29 cellular contexts compared by ENCODE assay signal in genomic region chr1:156528875-156529425, GRCh38. TPM values are rescaled to one million over a fixed set of nuclear protein-coding genes. Genes with fewer than 3 reads are reported as not detected.
DNase-seq lines count a peak whose midpoint lies in the region; ATAC-seq and TF ChIP-seq lines count a peak whose summit lies in the region.
"Had no signal": no experiment of that assay in that cellular context is flagged by ENCODE, and none has a peak within 500 bp of the region (broad histone marks: within the 10 kb centered on the region; RNA-seq: fewer than 3 reads in every experiment).

No MANE protein-coding gene starts in this region.

- DNase-seq in activated naive CD8-positive, alpha-beta T cell treated with anti-CD3 and anti-CD28 coated beads, Interleukin-2, amount 10 ng/mL, durations not matched to agents 7 days and 5 days, result no peak
- no peak for DNase-seq in activated naive CD8-positive, alpha-beta T cell treated with anti-CD3 and anti-CD28 coated beads for 36 hours
- DNase-seq in cerebellar cortex (ENCODE audit: low spot score) (peak; percentile 43), upper lobe of right lung (peak; percentile 39)
- no peak for DNase-seq in activated T-cell treated with anti-CD3 and anti-CD28 coated beads, Interleukin-2, amount 50 U/mL, for 1 hour
- no peak for DNase-seq in activated effector memory CD4-positive, alpha-beta T cell treated with Interleukin-2 at 50 U/mL for 16 hours
- DNase-seq: CD4-positive, alpha-beta T cell; DMS53; GDM1; GOT3; NCI-H1092; NCI-H1417 treated with DMSO at 0.1 percent for 48 hours; NCI-H1694 treated with DMSO at 0.1 percent for 48 hours; NCI-H2081; NCI-H2227 treated with DMSO at 0.1 percent for 48 hours; NCI-H526 treated with DMSO at 0.1 percent for 48 hours; RPMI8226; SHP77 had no signal

- H3K4me3 ChIP-seq in upper lobe of right lung, result no peak overlapping the region
- H3K4me3 ChIP-seq: GM12878 had no signal

- H3K27ac ChIP-seq in KOPT-K1 (ENCODE audit: low read depth, low read length, poor library complexity, severe bottlenecking) (peak overlapping the region; percentile 39), upper lobe of right lung (no peak overlapping the region)
- H3K27ac ChIP-seq: HL-60, KMS-11 had no signal

- H3K4me1 ChIP-seq in upper lobe of right lung, result no peaks in the 10 kb centered on the region

- no peak for ATAC-seq in activated naive CD8-positive, alpha-beta T cell treated with anti-CD3 and anti-CD28 coated beads, Interleukin-2, amount 10 ng/mL, durations not matched to agents 7 days and 5 days (ENCODE audit: low read depth)
- ATAC-seq in upper lobe of right lung, result no peak
- no peak for ATAC-seq in GM21447 (IDR thresholded peaks at IDR 0.05; ENCODE audit: unreplicated experiment)
- ATAC-seq: GM12878, HCT116 had no signal

- H3K4me1 Mint-ChIP-seq in activated naive CD8-positive, alpha-beta T cell treated with anti-CD3 and anti-CD28 coated beads, Interleukin-2, amount 10 ng/mL, durations not matched to agents 7 days and 5 days, result peaks cover 42% of the 10 kb centered on the region
- peaks cover 32% of the 10 kb centered on the region for H3K4me1 Mint-ChIP-seq in activated naive CD8-positive, alpha-beta T cell treated with anti-CD3 and anti-CD28 coated beads for 36 hours

- no peak for TF ChIP-seq CTCF in upper lobe of right lung (IDR thresholded peaks at IDR 0.05)

- H3K4me3 Mint-ChIP-seq in activated naive CD8-positive, alpha-beta T cell treated with anti-CD3 and anti-CD28 coated beads, Interleukin-2, amount 10 ng/mL, durations not matched to agents 7 days and 5 days, result no peak overlapping the region
- H3K4me3 Mint-ChIP-seq in activated naive CD8-positive, alpha-beta T cell treated with anti-CD3 and anti-CD28 coated beads for 36 hours, result no peak overlapping the region
- H3K4me3 Mint-ChIP-seq: B cell; CD4-positive, alpha-beta T cell; IgD-negative memory B cell had no signal

- no peaks in the 10 kb centered on the region for H3K9me3 ChIP-seq in KOPT-K1 (ENCODE audit: insufficient read depth, low read length, poor library complexity, severe bottlenecking)
- H3K9me3 ChIP-seq in upper lobe of right lung, result no peaks in the 10 kb centered on the region

- H3K27me3 ChIP-seq in upper lobe of right lung, result no peaks in the 10 kb centered on the region

- intact Hi-C loops in upper lobe of right lung (cut with DNase I), result no loop called here

- peak overlapping the region; percentile 73 for H3K27ac Mint-ChIP-seq in activated naive CD8-positive, alpha-beta T cell treated with anti-CD3 and anti-CD28 coated beads, Interleukin-2, amount 10 ng/mL, durations not matched to agents 7 days and 5 days
- H3K27ac Mint-ChIP-seq in activated naive CD8-positive, alpha-beta T cell treated with anti-CD3 and anti-CD28 coated beads for 36 hours, result no peak overlapping the region
- H3K27ac Mint-ChIP-seq: B cell; CD4-positive, alpha-beta T cell; IgD-negative memory B cell had no signal

- POLR2A ChIA-PET in activated naive CD8-positive, alpha-beta T cell treated with anti-CD3 and anti-CD28 coated beads, Interleukin-2, amount 10 ng/mL, durations not matched to agents 7 days and 5 days (lab: Charles Lee), result interaction anchor here (0.6 to 2.4 kb wide), 8 partner anchors 23 to 53 kb away, joined by 3 to 15 read pairs (median 4); partner anchors contain the start of genes IQGAP3 and MEF2D

- H3K9me3 Mint-ChIP-seq in activated naive CD8-positive, alpha-beta T cell treated with anti-CD3 and anti-CD28 coated beads, Interleukin-2, amount 10 ng/mL, durations not matched to agents 7 days and 5 days, result no peaks in the 10 kb centered on the region
- no peaks in the 10 kb centered on the region for H3K9me3 Mint-ChIP-seq in activated naive CD8-positive, alpha-beta T cell treated with anti-CD3 and anti-CD28 coated beads for 36 hours
- H3K9me3 Mint-ChIP-seq: CD4-positive, alpha-beta T cell; IgD-negative memory B cell had no signal

- H3K36me3 ChIP-seq in KOPT-K1 (ENCODE audit: insufficient read depth, low read length) (peaks cover 57% of the 10 kb centered on the region; the same call in 1 of the 2 replicates), upper lobe of right lung (no peaks in the 10 kb centered on the region)

- peaks cover 47% of the 10 kb centered on the region for H3K36me3 Mint-ChIP-seq in activated naive CD8-positive, alpha-beta T cell treated with anti-CD3 and anti-CD28 coated beads, Interleukin-2, amount 10 ng/mL, durations not matched to agents 7 days and 5 days
- peaks cover 4% of the 10 kb centered on the region for H3K36me3 Mint-ChIP-seq in activated naive CD8-positive, alpha-beta T cell treated with anti-CD3 and anti-CD28 coated beads for 36 hours
- H3K36me3 Mint-ChIP-seq: IgD-negative memory B cell had no signal

- H3K27me3 Mint-ChIP-seq in activated naive CD8-positive, alpha-beta T cell treated with anti-CD3 and anti-CD28 coated beads, Interleukin-2, amount 10 ng/mL, durations not matched to agents 7 days and 5 days, result no peaks in the 10 kb centered on the region
- no peaks in the 10 kb centered on the region for H3K27me3 Mint-ChIP-seq in activated naive CD8-positive, alpha-beta T cell treated with anti-CD3 and anti-CD28 coated beads for 36 hours
- H3K27me3 Mint-ChIP-seq: B cell; CD4-positive, alpha-beta T cell; IgD-negative memory B cell had no signal

RNA-seq across cellular contexts. Expression of gene MEF2D, which starts 28.4 kb away (rescaled TPM):
- 10 to 100 TPM; 52.4 to 54.4 TPM for total RNA-seq in activated naive CD8-positive, alpha-beta T cell treated with anti-CD3 and anti-CD28 coated beads, Interleukin-2, amount 10 ng/mL, durations not matched to agents 7 days and 5 days
- total RNA-seq in activated naive CD8-positive, alpha-beta T cell treated with anti-CD3 and anti-CD28 coated beads for 36 hours, result 10 to 100 TPM; 25.7 to 27.8 TPM
- total RNA-seq in upper lobe of right lung, result 60.8 TPM

RNA-seq across cellular contexts. Expression of gene IQGAP3, which starts 43.4 kb away (rescaled TPM):
- 10 to 100 TPM; 26.1 to 30.3 TPM for total RNA-seq in activated naive CD8-positive, alpha-beta T cell treated with anti-CD3 and anti-CD28 coated beads, Interleukin-2, amount 10 ng/mL, durations not matched to agents 7 days and 5 days
- total RNA-seq in activated naive CD8-positive, alpha-beta T cell treated with anti-CD3 and anti-CD28 coated beads for 36 hours, result 10 to 100 TPM; 13.5 to 14.9 TPM
- 1.3 TPM for total RNA-seq in upper lobe of right lung
- total RNA-seq: CD4-positive, alpha-beta T cell had no signal

RNA-seq across cellular contexts. Expression of gene TTC24, which starts 50.6 kb away (rescaled TPM):
- total RNA-seq in activated naive CD8-positive, alpha-beta T cell treated with anti-CD3 and anti-CD28 coated beads, Interleukin-2, amount 10 ng/mL, durations not matched to agents 7 days and 5 days, result 10 to 100 TPM; 22.7 to 24.1 TPM
- total RNA-seq in activated naive CD8-positive, alpha-beta T cell treated with anti-CD3 and anti-CD28 coated beads for 36 hours, result 10 to 100 TPM; 18.7 to 19.6 TPM
- not detected for total RNA-seq in upper lobe of right lung
- total RNA-seq: Daoy, NCI-H460, SK-MEL-5 had no signal

Comparison
In these comparisons a context has a peak if more than half of its experiments do, and no peak if none do; other contexts are left out.
1. DNase-seq: peak in cerebellar cortex (single experiment) and upper lobe of right lung (single experiment); none in activated naive CD8-positive, alpha-beta T cell treated with anti-CD3 and anti-CD28 coated beads, Interleukin-2, amount 10 ng/mL, durations not matched to agents 7 days and 5 days (single experiment), activated naive CD8-positive, alpha-beta T cell treated with anti-CD3 and anti-CD28 coated beads for 36 hours (single experiment), activated T-cell treated with anti-CD3 and anti-CD28 coated beads, Interleukin-2, amount 50 U/mL, for 1 hour (single experiment) and activated effector memory CD4-positive, alpha-beta T cell treated with Interleukin-2 at 50 U/mL for 16 hours (single experiment).
2. RNA of gene TTC24, which starts 50.6 kb away (total RNA-seq): 22.7 to 24.1 TPM in activated naive CD8-positive, alpha-beta T cell treated with anti-CD3 and anti-CD28 coated beads, Interleukin-2, amount 10 ng/mL, durations not matched to agents 7 days and 5 days and 18.7 to 19.6 TPM in activated naive CD8-positive, alpha-beta T cell treated with anti-CD3 and anti-CD28 coated beads for 36 hours; not detected in upper lobe of right lung (single experiment); every median in the first group is over 10 times any median in the second.